17 cellular contexts compared by ENCODE assay signal in the genomic region with DNA sequence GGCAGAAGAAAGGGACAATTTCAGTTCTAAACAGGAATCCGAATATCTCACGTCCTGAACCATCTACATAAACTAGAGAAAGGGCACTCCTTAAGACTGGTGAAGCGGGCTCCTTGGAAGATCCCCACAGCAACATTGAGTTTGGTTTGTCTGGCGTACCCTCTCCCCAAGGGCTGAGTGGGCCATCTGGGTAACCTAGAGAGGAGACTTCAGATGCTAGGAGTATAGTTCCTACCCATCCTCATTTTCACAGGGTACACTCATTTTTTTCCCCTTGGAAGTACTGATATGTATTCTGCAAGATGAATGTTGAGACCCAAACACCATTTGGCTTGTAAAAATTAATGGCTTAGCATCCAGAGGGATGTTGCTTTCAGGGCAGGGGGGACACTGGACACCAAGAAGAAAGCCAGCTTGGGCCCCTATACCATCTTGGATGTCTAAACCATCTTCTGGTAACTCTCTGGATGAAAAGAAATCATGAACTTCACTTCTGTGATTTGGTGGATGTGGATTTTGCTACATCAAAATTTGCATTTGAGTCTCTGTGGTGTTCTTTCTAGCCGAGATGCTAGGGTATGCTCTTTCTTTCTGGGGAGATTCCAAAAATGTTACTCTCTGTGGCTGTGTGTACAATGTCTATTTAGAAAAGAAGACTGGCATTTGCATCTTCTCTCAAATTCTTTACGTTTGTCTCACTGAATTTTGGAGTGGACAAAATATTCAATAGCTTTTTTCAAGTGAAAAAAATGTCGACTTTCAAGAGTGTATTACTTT.
DNase-seq lines count a peak whose midpoint lies in the region; ATAC-seq and TF ChIP-seq lines count a peak whose summit lies in the region.
"Had no signal": no experiment of that assay in that cellular context is flagged by ENCODE, and none has a peak within 500 bp of the region (broad histone marks: within the 10 kb centered on the region; RNA-seq: fewer than 3 reads in every experiment).

No MANE protein-coding gene starts in this region.

- H4K20me1 ChIP-seq in PC-3 (ENCODE audit: low read length): no peaks in the 10 kb centered on the region

- no peak for DNase-seq in PC-3
- DNase-seq in memory B cell (ENCODE audit: low spot score in 2 of 2): peak in 1 of 2 donors; percentile 22
- DNase-seq in COLO668 (lab: John Stamatoyannopoulos, UW; ENCODE audit: unreplicated experiment): no peak
- DNase-seq in cerebellum (ENCODE audit: low spot score): no peak
- DNase-seq in effector CD4-positive, alpha-beta T cell: no peak
- no peak for DNase-seq in NCI-H510A (lab: John Stamatoyannopoulos, UW)
- DNase-seq: activated CD4-positive, alpha-beta T cell treated with anti-CD3 and anti-CD28 coated beads, Interleukin-2, amount 50 U/mL, for 48 hours; activated T-cell treated with anti-CD3 and anti-CD28 coated beads, Interleukin-2, amount 50 U/mL, for 4 hours; heart left ventricle; naive thymus-derived CD8-positive, alpha-beta T cell; NCI-H1048; NCI-H774; stimulated activated CD4-positive, alpha-beta T cell treated with anti-CD3 and anti-CD28 coated beads, Interleukin-4, amount 100 ng/mL, for 24 hours had no signal

- CTCF ChIA-PET in PC-3 (lab: Charles Lee): interaction anchor here (0.7 kb wide), 1 partner anchor 67 kb away, joined by 3 read pairs; no protein-coding TSS in a partner anchor

- peak overlapping the region; percentile 37; the same call in 1 of the 2 replicates for H3K4me3 ChIP-seq in GM08714 (ENCODE audit: low read length)
- H3K4me3 ChIP-seq in PC-3 (ENCODE audit: low read length): no peak overlapping the region
- H3K4me3 ChIP-seq: heart left ventricle, suprapubic skin had no signal

- H3K36me3 ChIP-seq in PC-3 (ENCODE audit: low read depth, low read length): no peaks in the 10 kb centered on the region
- H3K36me3 ChIP-seq: heart left ventricle, suprapubic skin had no signal

- H3K4me2 ChIP-seq in PC-3 (ENCODE audit: low read length): no peak overlapping the region

- H3K79me2 ChIP-seq in PC-3 (ENCODE audit: low read length): no peaks in the 10 kb centered on the region

- H3F3A ChIP-seq in PC-3 (ENCODE audit: low read length, unreplicated experiment): no peaks in the 10 kb centered on the region

- H3K27me3 Mint-ChIP-seq in memory B cell: no peaks in the 10 kb centered on the region
- H3K27me3 Mint-ChIP-seq: activated naive CD8-positive, alpha-beta T cell; naive thymus-derived CD8-positive, alpha-beta T cell had no signal

- peaks cover 21% of the 10 kb centered on the region for H3K4me1 ChIP-seq in PC-3 (ENCODE audit: insufficient read depth, low read length)

- TF ChIP-seq CTCF in PC-3 (conservative IDR thresholded peaks at IDR 0.05; ENCODE audit: low read depth, low read length): no peak

- intact Hi-C loops in PC-3 (cut with micrococcal nuclease): no loop called here

- peak overlapping the region; percentile 84 for H3K27ac ChIP-seq in PC-3 (ENCODE audit: low read length)
- H3K27ac ChIP-seq: suprapubic skin had no signal

- peak overlapping the region; percentile 99 for H3K27ac Mint-ChIP-seq in memory B cell
- H3K27ac Mint-ChIP-seq: activated naive CD8-positive, alpha-beta T cell had no signal

- BruUV-seq in PC-3 (replicated peaks; lab: Mats Ljungman, UMichigan): no TSS peak

- POLR2A ChIA-PET in PC-3 (lab: Charles Lee; ENCODE audit: unreplicated experiment): interaction anchor here (0.7 kb wide), 1 partner anchor 58 kb away, joined by 4 read pairs; no protein-coding TSS in a partner anchor

- no peaks in the 10 kb centered on the region for H3K9me2 ChIP-seq in PC-3 (replicated peaks; ENCODE audit: low read length)

- H3K9me3 ChIP-seq in PC-3 (ENCODE audit: low read length): no peaks in the 10 kb centered on the region
- H3K9me3 ChIP-seq: heart left ventricle, suprapubic skin had no signal

- H3K9me3 Mint-ChIP-seq in memory B cell: no peaks in the 10 kb centered on the region
- H3K9me3 Mint-ChIP-seq: activated T-cell treated with anti-CD3 and anti-CD28 coated beads, Interleukin-2, amount 50 U/mL, for 4 hours; naive thymus-derived CD8-positive, alpha-beta T cell had no signal

- ATAC-seq in GM21529 (IDR thresholded peaks at IDR 0.05; ENCODE audit: unreplicated experiment) (peak; percentile 33), PC-3 (no peak), memory B cell (ENCODE audit: low read depth) (peak; percentile 39)

- H2AFZ ChIP-seq in PC-3 (ENCODE audit: low read length): no peak overlapping the region

- peaks cover 61% of the 10 kb centered on the region for H3K4me1 Mint-ChIP-seq in memory B cell

- no peaks in the 10 kb centered on the region for H3K36me3 Mint-ChIP-seq in memory B cell

- H3K4me3 Mint-ChIP-seq in memory B cell: peak overlapping the region; percentile 15
- H3K4me3 Mint-ChIP-seq: activated naive CD8-positive, alpha-beta T cell; activated T-cell treated with anti-CD3 and anti-CD28 coated beads, Interleukin-2, amount 50 U/mL, for 4 hours; naive thymus-derived CD8-positive, alpha-beta T cell had no signal

- no peaks in the 10 kb centered on the region for H3K27me3 ChIP-seq in PC-3 (ENCODE audit: low read length)
- H3K27me3 ChIP-seq: heart left ventricle, suprapubic skin had no signal

- peak overlapping the region; percentile 13; the same call in 1 of the 2 replicates for H3K9ac ChIP-seq in PC-3 (ENCODE audit: low read length)
